1 cellular context compared by ENCODE assay signal in the genomic region with DNA sequence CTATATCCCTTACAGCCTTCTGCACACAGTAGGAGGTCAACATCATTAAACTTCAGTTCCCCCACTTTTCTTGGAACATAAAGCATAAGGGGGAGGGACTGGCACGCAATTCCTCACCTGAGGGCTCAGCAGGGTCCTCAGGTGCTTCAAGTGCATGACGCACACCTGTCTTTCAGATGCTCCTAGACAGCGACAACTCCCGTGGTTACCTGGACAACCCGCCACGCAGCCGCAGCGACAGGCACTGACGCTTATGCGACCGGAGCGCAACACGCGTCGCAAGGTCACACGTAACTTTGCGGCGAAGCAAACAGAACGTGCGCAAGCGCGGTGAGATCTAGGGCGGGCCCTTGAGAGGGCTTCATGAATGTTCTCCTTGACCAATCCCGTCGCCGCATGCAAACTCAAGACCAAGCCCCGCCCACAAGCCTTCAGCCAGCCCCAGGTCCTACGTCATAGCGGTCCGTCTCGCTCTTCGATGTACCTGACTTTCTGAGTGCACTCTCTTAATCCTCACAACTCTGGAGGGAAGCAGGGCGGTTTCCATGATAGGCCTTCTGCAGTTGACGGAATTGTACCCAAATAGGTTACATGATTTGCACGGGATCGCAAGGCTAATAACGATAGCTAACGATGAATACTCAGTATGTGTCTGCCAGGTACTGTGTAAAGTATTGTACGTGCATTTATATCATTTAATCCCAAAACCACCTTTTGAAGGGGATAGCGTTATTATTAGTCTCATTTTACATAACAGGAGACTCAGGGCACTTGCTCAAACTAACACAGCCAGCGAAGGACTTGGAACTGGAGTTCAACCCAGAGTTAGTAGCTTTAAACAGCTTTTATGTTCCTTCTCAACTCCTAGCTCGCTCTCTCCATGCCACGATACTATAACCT.
A peak's percentile ranks its signal among the peaks of the same experiment; 100 is the strongest.
TF ChIP-seq lines count a peak whose summit lies in the region.

TSS of gene IFT172 (minus strand) at position 246 of the 900 bp plus-strand sequence. CDS start at position 156, 90 bp downstream.

TF ChIP-seq in K562, 482 proteins besides CTCF, POLR2A, EP300 and RAD21 (continued from another document and continues in another):
- peak; percentile 84 for TF ChIP-seq ZNF592 (IDR thresholded peaks at IDR 0.05)
- no peak for TF ChIP-seq GTF3C2 (IDR thresholded peaks at IDR 0.05; ENCODE audit: borderline replicate concordance, extremely low read depth, insufficient read length)
- TF ChIP-seq, protein P1, sequence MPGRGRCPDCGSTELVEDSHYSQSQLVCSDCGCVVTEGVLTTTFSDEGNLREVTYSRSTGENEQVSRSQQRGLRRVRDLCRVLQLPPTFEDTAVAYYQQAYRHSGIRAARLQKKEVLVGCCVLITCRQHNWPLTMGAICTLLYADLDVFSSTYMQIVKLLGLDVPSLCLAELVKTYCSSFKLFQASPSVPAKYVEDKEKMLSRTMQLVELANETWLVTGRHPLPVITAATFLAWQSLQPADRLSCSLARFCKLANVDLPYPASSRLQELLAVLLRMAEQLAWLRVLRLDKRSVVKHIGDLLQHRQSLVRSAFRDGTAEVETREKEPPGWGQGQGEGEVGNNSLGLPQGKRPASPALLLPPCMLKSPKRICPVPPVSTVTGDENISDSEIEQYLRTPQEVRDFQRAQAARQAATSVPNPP (IDR thresholded peaks at IDR 0.05; ENCODE audit: borderline replicate concordance, insufficient read depth, insufficient read length), result no peak
- TF ChIP-seq TCF7L2 (IDR thresholded peaks at IDR 0.05; ENCODE audit: low read depth, low read length), result no peak
- no peak for TF ChIP-seq ZNF431 (CRISPR knock-in tag; IDR thresholded peaks at IDR 0.05)
- TF ChIP-seq CREBBP (IDR thresholded peaks at IDR 0.05; ENCODE audit: low read depth, low read length), result no peak
- no peak for TF ChIP-seq ILK (tag; IDR thresholded peaks at IDR 0.05; ENCODE audit: borderline replicate concordance, low read depth)
- no peak for TF ChIP-seq SMARCA4 (IDR thresholded peaks at IDR 0.05)
- peak; percentile 93 for TF ChIP-seq ZBTB12 (CRISPR knock-in tag; IDR thresholded peaks at IDR 0.05)
- no peak for TF ChIP-seq MCM2 (IDR thresholded peaks at IDR 0.05; ENCODE audit: low read depth)
- peak; percentile 93 for TF ChIP-seq TBP (optimal IDR thresholded peaks at IDR 0.05; ENCODE audit: low read depth, low read length)
- peak; percentile 90 for TF ChIP-seq TFAP4 (CRISPR knock-in tag; IDR thresholded peaks at IDR 0.05; ENCODE audit: borderline replicate concordance)
- TF ChIP-seq PRPF4 (IDR thresholded peaks at IDR 0.05; ENCODE audit: insufficient read depth, low read depth, low read length, poor library complexity, severe bottlenecking), result no peak
- TF ChIP-seq CBX5 (IDR thresholded peaks at IDR 0.05; ENCODE audit: borderline replicate concordance, low read depth), result no peak
- no peak for TF ChIP-seq KDM1A (IDR thresholded peaks at IDR 0.05)
- no peak for TF ChIP-seq HDAC8 (tag; IDR thresholded peaks at IDR 0.05)
- TF ChIP-seq TAF7 (tag; IDR thresholded peaks at IDR 0.05), result peak; percentile 36; the same call in 1 of the 2 replicates
- no peak for TF ChIP-seq GATAD2B (IDR thresholded peaks at IDR 0.05; ENCODE audit: borderline replicate concordance)
- TF ChIP-seq, protein P2, sequence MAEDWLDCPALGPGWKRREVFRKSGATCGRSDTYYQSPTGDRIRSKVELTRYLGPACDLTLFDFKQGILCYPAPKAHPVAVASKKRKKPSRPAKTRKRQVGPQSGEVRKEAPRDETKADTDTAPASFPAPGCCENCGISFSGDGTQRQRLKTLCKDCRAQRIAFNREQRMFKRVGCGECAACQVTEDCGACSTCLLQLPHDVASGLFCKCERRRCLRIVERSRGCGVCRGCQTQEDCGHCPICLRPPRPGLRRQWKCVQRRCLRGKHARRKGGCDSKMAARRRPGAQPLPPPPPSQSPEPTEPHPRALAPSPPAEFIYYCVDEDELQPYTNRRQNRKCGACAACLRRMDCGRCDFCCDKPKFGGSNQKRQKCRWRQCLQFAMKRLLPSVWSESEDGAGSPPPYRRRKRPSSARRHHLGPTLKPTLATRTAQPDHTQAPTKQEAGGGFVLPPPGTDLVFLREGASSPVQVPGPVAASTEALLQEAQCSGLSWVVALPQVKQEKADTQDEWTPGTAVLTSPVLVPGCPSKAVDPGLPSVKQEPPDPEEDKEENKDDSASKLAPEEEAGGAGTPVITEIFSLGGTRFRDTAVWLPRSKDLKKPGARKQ (CRISPR knock-in tag; IDR thresholded peaks at IDR 0.05), result peak; percentile 76
- no peak for TF ChIP-seq ZNF449 (CRISPR knock-in tag; IDR thresholded peaks at IDR 0.05)
- no peak for TF ChIP-seq LEF1 (IDR thresholded peaks at IDR 0.05)
- TF ChIP-seq SMAD4 (CRISPR knock-in tag; conservative IDR thresholded peaks at IDR 0.05), result no peak
- no peak for TF ChIP-seq EHMT2 (IDR thresholded peaks at IDR 0.05)
- no peak for TF ChIP-seq ELF1 (tag; IDR thresholded peaks at IDR 0.05)
- TF ChIP-seq, protein P3, sequence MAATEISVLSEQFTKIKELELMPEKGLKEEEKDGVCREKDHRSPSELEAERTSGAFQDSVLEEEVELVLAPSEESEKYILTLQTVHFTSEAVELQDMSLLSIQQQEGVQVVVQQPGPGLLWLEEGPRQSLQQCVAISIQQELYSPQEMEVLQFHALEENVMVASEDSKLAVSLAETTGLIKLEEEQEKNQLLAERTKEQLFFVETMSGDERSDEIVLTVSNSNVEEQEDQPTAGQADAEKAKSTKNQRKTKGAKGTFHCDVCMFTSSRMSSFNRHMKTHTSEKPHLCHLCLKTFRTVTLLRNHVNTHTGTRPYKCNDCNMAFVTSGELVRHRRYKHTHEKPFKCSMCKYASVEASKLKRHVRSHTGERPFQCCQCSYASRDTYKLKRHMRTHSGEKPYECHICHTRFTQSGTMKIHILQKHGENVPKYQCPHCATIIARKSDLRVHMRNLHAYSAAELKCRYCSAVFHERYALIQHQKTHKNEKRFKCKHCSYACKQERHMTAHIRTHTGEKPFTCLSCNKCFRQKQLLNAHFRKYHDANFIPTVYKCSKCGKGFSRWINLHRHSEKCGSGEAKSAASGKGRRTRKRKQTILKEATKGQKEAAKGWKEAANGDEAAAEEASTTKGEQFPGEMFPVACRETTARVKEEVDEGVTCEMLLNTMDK (IDR thresholded peaks at IDR 0.05; ENCODE audit: borderline replicate concordance, insufficient read depth, low read depth, low read length, poor library complexity, severe bottlenecking), result no peak
- TF ChIP-seq JUND (IDR thresholded peaks at IDR 0.05; ENCODE audit: borderline replicate concordance, low read depth, low read length), result peak; percentile 65
- TF ChIP-seq JUND (tag; IDR thresholded peaks at IDR 0.05; ENCODE audit: borderline replicate concordance, low read depth, low read length), result peak; percentile 34; the same call in 2 of the 3 replicates
- no peak for TF ChIP-seq ELF2 (CRISPR knock-in tag; IDR thresholded peaks at IDR 0.05)
- no peak for TF ChIP-seq KAT8 (IDR thresholded peaks at IDR 0.05; ENCODE audit: low read depth)
